ENCODE assay signal across 16 cellular contexts in the genomic region with DNA sequence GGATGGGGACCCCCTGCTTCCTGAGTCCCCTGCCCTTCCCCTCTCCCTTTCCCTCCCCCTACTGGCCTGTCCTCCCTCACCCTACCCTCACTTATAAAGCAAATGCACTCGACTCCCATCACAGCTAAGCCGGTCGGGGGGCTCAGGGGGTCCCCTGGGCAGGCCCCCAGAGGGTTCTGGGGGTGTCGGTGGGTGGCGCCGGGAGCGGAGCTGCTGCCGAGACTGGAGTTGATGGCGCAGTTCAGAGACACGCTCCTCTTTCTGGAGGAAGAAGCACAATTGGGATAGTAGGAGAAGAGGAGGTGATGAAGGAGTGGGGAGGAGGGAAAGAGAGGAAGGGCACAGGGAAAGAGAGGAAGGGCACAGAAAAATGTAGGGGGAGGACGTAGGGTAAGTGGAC. TPM values are rescaled to one million over a fixed set of nuclear protein-coding genes. Genes with fewer than 3 reads are reported as not detected.
DNase-seq lines count a peak whose midpoint lies in the region; ATAC-seq and TF ChIP-seq lines count a peak whose summit lies in the region.
"Had no signal": no experiment of that assay in that cellular context is flagged by ENCODE, and none has a peak within 500 bp of the region (broad histone marks: within the 10 kb centered on the region; RNA-seq: fewer than 3 reads in every experiment).

No MANE protein-coding gene starts in this region.

- H3K27ac ChIP-seq in HEK293 (ENCODE audit: extremely low read depth, low read depth, low read length), result no peak overlapping the region
- H3K27ac ChIP-seq in caudate nucleus (ENCODE audit: low read depth, low read length), result peak overlapping the region; percentile 76
- H3K27ac ChIP-seq: GM23248, HL-60 had no signal

- no peak for TF ChIP-seq CTCF in HEK293 (tag by site-specific recombination; IDR thresholded peaks at IDR 0.05)

- H3K36me3 Mint-ChIP-seq in stimulated activated effector memory CD8-positive, alpha-beta T cell treated with anti-CD3 and anti-CD28 coated beads, Interleukin-12 subunit alpha, Interleukin-12 subunit beta, amount 100 ng/mL, for 72 hours, result peaks cover 10% of the 10 kb centered on the region
- H3K36me3 Mint-ChIP-seq in activated naive CD4-positive, alpha-beta T cell treated with anti-CD3 and anti-CD28 coated beads for 36 hours (ENCODE audit: low read depth), result peaks cover 7% of the 10 kb centered on the region

- H3K4me1 ChIP-seq in HEK293 (ENCODE audit: control insufficient read depth, insufficient read depth, low read length), result no peaks in the 10 kb centered on the region
- H3K4me1 ChIP-seq: HAP-1 had no signal

- CTCF ChIA-PET in HEK293 (lab: Yijun Ruan, JAX), result interaction anchor here (0.6 to 2.0 kb wide), 6 partner anchors 14 to 1578 kb away, joined by 3 to 9 read pairs (median 4); partner anchors contain the start of gene OR12D1
- CTCF ChIA-PET in activated naive CD4-positive, alpha-beta T cell treated with anti-CD3 and anti-CD28 coated beads for 36 hours (lab: Charles Lee), result interaction anchor here (0.9 kb wide), 1 partner anchor 63 kb away, joined by 3 read pairs; no protein-coding TSS in a partner anchor

- no peak for ATAC-seq in stimulated activated effector memory CD8-positive, alpha-beta T cell treated with anti-CD3 and anti-CD28 coated beads, Interleukin-12 subunit alpha, Interleukin-12 subunit beta, amount 100 ng/mL, for 72 hours
- no peak for ATAC-seq in GM21390 (IDR thresholded peaks at IDR 0.05; ENCODE audit: unreplicated experiment)

- H3K36me3 ChIP-seq in HEK293 (ENCODE audit: control insufficient read depth in 2 of 2, insufficient read depth in 1 of 2, low read length in 2 of 2), result peaks cover 38 to 89% of the 10 kb centered on the region in 2 experiments; a peak in 2 of 3 replicates

- no peaks in the 10 kb centered on the region for H3K4me1 Mint-ChIP-seq in stimulated activated effector memory CD8-positive, alpha-beta T cell treated with anti-CD3 and anti-CD28 coated beads, Interleukin-12 subunit alpha, Interleukin-12 subunit beta, amount 100 ng/mL, for 72 hours
- no peaks in the 10 kb centered on the region for H3K4me1 Mint-ChIP-seq in activated naive CD4-positive, alpha-beta T cell treated with anti-CD3 and anti-CD28 coated beads for 36 hours (ENCODE audit: low read depth)
- H3K4me1 Mint-ChIP-seq: B cell had no signal

- H3K27ac Mint-ChIP-seq in stimulated activated effector memory CD8-positive, alpha-beta T cell treated with anti-CD3 and anti-CD28 coated beads, Interleukin-12 subunit alpha, Interleukin-12 subunit beta, amount 100 ng/mL, for 72 hours, result peak overlapping the region; percentile 39
- H3K27ac Mint-ChIP-seq in activated naive CD4-positive, alpha-beta T cell treated with anti-CD3 and anti-CD28 coated beads for 36 hours, result no peak overlapping the region
- H3K27ac Mint-ChIP-seq: B cell; CD4-positive, alpha-beta T cell had no signal

- no peaks in the 10 kb centered on the region for H3K9me3 ChIP-seq in HEK293 (ENCODE audit: control insufficient read depth, insufficient read depth, low read depth, low read length)
- H3K9me3 ChIP-seq: HAP-1 had no signal

- H3K27me3 Mint-ChIP-seq in activated naive CD4-positive, alpha-beta T cell treated with anti-CD3 and anti-CD28 coated beads for 36 hours (ENCODE audit: low read depth), result no peaks in the 10 kb centered on the region
- H3K27me3 Mint-ChIP-seq: B cell; CD4-positive, alpha-beta T cell had no signal

- H3K4me3 Mint-ChIP-seq in stimulated activated effector memory CD8-positive, alpha-beta T cell treated with anti-CD3 and anti-CD28 coated beads, Interleukin-12 subunit alpha, Interleukin-12 subunit beta, amount 100 ng/mL, for 72 hours, result no peak overlapping the region
- H3K4me3 Mint-ChIP-seq in activated naive CD4-positive, alpha-beta T cell treated with anti-CD3 and anti-CD28 coated beads for 36 hours, result no peak overlapping the region
- H3K4me3 Mint-ChIP-seq: B cell; CD4-positive, alpha-beta T cell; HFFc6 had no signal

- no peak overlapping the region for H3K4me3 ChIP-seq in HEK293 (ENCODE audit: low read depth, low read length)
- H3K4me3 ChIP-seq: GM23248, HAP-1 had no signal

- intact Hi-C loops in activated naive CD4-positive, alpha-beta T cell treated with anti-CD3 and anti-CD28 coated beads for 36 hours (cut with micrococcal nuclease), result no loop called here

- H3K9me3 Mint-ChIP-seq in stimulated activated effector memory CD8-positive, alpha-beta T cell treated with anti-CD3 and anti-CD28 coated beads, Interleukin-12 subunit alpha, Interleukin-12 subunit beta, amount 100 ng/mL, for 72 hours, result no peaks in the 10 kb centered on the region
- H3K9me3 Mint-ChIP-seq in activated naive CD4-positive, alpha-beta T cell treated with anti-CD3 and anti-CD28 coated beads for 36 hours, result no peaks in the 10 kb centered on the region
- H3K9me3 Mint-ChIP-seq: CD4-positive, alpha-beta T cell; HFFc6 had no signal

- DNase-seq in caudate nucleus (lab: John Stamatoyannopoulos, UW) (no peak), iPS-NIHi11 (ENCODE audit: low spot score) (peak; percentile 41)
- no peak for DNase-seq in stimulated activated effector memory CD8-positive, alpha-beta T cell treated with anti-CD3 and anti-CD28 coated beads, Interleukin-12 subunit alpha, Interleukin-12 subunit beta, amount 100 ng/mL, for 72 hours (ENCODE audit: low spot score in 2 of 2)
- DNase-seq in activated CD8-positive, alpha-beta memory T cell treated with anti-CD3 and anti-CD28 coated beads, Interleukin-2, amount 50 U/mL, for 4 hours, result no peak
- no peak for DNase-seq in activated naive CD4-positive, alpha-beta T cell treated with anti-CD3 and anti-CD28 coated beads for 36 hours
- DNase-seq: CD4-positive, alpha-beta T cell; DMS 273 treated with DMSO at 0.1 percent for 48 hours had no signal

- POLR2A ChIA-PET in HEK293 (lab: Yijun Ruan, JAX), result interaction anchor here (1.4 kb wide), 1 partner anchor 22 kb away, joined by 3 read pairs; no protein-coding TSS in a partner anchor

TF ChIP-seq in HEK293, 187 proteins besides CTCF, POLR2A, EP300 and RAD21:
- no peak for TF ChIP-seq ZNF549 (tag by site-specific recombination; IDR thresholded peaks at IDR 0.05)
- TF ChIP-seq ZNF623 (tag by site-specific recombination; IDR thresholded peaks at IDR 0.05), result no peak
- 0 out of 2 replicates have a peak, but pooled peaks have one; percentile 14 for TF ChIP-seq ZNF366 (tag by site-specific recombination; conservative IDR thresholded peaks at IDR 0.05)
TF ChIP-seq in HEK293: peak in this region for 1.

RNA-seq across cellular contexts. Expression of gene OR2H2, which starts 18.5 kb away (rescaled TPM):
- not detected for total RNA-seq in activated naive CD4-positive, alpha-beta T cell treated with anti-CD3 and anti-CD28 coated beads for 36 hours
- total RNA-seq: B cell; Calu3; CD4-positive, alpha-beta T cell; Daoy; GM23248; HFFc6 had no signal

RNA-seq across cellular contexts. Expression of gene GABBR1, which starts 29.5 kb away (rescaled TPM):
- 10 to 100 TPM in 1 of 2 experiments, 1 to 10 TPM in 1; 8.0 to 11.2 TPM for total RNA-seq in activated naive CD4-positive, alpha-beta T cell treated with anti-CD3 and anti-CD28 coated beads for 36 hours

RNA-seq across cellular contexts. Expression of gene UBD, which starts 43.9 kb away (rescaled TPM):
- total RNA-seq in activated naive CD4-positive, alpha-beta T cell treated with anti-CD3 and anti-CD28 coated beads for 36 hours, result under 1 TPM in 1 of 2 experiments, not detected in 1; 0.31 TPM
- total RNA-seq: B cell; CD4-positive, alpha-beta T cell; GM23248; HFFc6 had no signal

RNA-seq across cellular contexts. Expression of gene MOG, which starts 53.4 kb away (rescaled TPM):
- not detected for total RNA-seq in activated naive CD4-positive, alpha-beta T cell treated with anti-CD3 and anti-CD28 coated beads for 36 hours
- total RNA-seq: B cell; Calu3; CD4-positive, alpha-beta T cell; Daoy; GM23248; HFFc6 had no signal
